25 cellular contexts compared by ENCODE assay signal in genomic region chr12:112524269-112524668, GRCh38.
"Had no signal": no experiment of that assay in that cellular context is flagged by ENCODE, and none has a peak within 500 bp of the region (broad histone marks: within the 10 kb centered on the region; RNA-seq: fewer than 3 reads in every experiment).

No MANE protein-coding gene starts in this region.

- H3K36me3 ChIP-seq: ascending aorta had no signal

- H3K27me3 ChIP-seq: ascending aorta, dorsolateral prefrontal cortex had no signal

- ATAC-seq: activated naive CD4-positive, alpha-beta T cell treated with anti-CD3 and anti-CD28 coated beads, Interleukin-2, amount 50 U/mL, for 72 hours; activated T-cell treated with anti-CD3 and anti-CD28 coated beads, Interleukin-2, amount 50 U/mL, for 72 hours; esophagus mucosa; T-helper 17 cell had no signal

- FAIRE-seq: bronchial epithelial cell, frontal cortex, TTC549 had no signal

- DNase-seq: activated CD4-positive, alpha-beta memory T cell treated with anti-CD3 and anti-CD28 coated beads, Interleukin-2, amount 10 ng/mL, durations not matched to agents 7 days and 5 days; activated CD4-positive, alpha-beta T cell treated with anti-CD3 and anti-CD28 coated beads for 1 hour; activated CD4-positive, alpha-beta T cell treated with anti-CD3 and anti-CD28 coated beads for 4 hours; activated CD4-positive, alpha-beta T cell treated with anti-CD3 and anti-CD28 coated beads, Interleukin-2, amount 10 ng/mL, durations not matched to agents 7 days and 5 days; activated CD4-positive, alpha-beta T cell treated with anti-CD3 and anti-CD28 coated beads, Interleukin-2, amount 50 U/mL, for 4 hours; activated CD8-positive, alpha-beta memory T cell treated with anti-CD3 and anti-CD28 coated beads, Interleukin-2, amount 50 U/mL, for 48 hours; activated gamma-delta T cell; activated naive CD4-positive, alpha-beta T cell; activated naive CD4-positive, alpha-beta T cell treated with anti-CD3 and anti-CD28 coated beads, Interleukin-2, amount 10 ng/mL, durations not matched to agents 7 days and 5 days; activated naive CD8-positive, alpha-beta T cell treated with anti-CD3 and anti-CD28 coated beads, Interleukin-2, amount 10 ng/mL, durations not matched to agents 7 days and 5 days; activated T-cell treated with anti-CD3 and anti-CD28 coated beads for 4 hours; activated T-cell treated with anti-CD3 and anti-CD28 coated beads, Interleukin-2, amount 50 U/mL, for 24 hours; activated T-cell treated with anti-CD3 and anti-CD28 coated beads, Interleukin-2, amount 50 U/mL, for 72 hours; dorsolateral prefrontal cortex; effector memory CD4-positive, alpha-beta T cell; head of caudate nucleus; T-helper 17 cell had no signal

- H3K4me1 ChIP-seq: ascending aorta had no signal

- H3K27ac ChIP-seq: ascending aorta, coronary artery, dorsolateral prefrontal cortex, VCaP had no signal

- H3K9me3 ChIP-seq: ascending aorta had no signal

- H3K4me3 ChIP-seq: ascending aorta, coronary artery, dorsolateral prefrontal cortex had no signal
